ENCODE assay signal across 15 cellular contexts in the genomic region with DNA sequence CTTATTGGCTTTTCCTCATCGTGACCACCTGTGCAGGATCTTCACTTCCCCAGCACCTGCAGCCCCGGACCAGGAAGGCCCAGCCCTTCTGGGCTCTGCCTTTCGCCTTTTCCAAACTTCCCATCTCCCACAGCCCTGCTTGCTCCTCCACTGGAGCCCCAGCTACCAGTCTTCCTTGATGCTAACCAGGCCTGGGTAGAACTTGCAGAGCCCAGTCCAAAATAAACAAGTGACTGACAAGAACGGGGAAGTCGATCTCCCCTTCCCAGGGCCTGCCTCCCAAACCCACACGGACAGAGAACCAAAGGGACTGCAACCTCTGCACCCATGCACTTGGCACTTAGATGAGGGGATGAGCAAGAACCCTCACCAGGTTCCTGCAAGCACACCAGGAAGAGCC.
"Had no signal": no experiment of that assay in that cellular context is flagged by ENCODE, and none has a peak within 500 bp of the region (broad histone marks: within the 10 kb centered on the region; RNA-seq: fewer than 3 reads in every experiment).

No MANE protein-coding gene starts in this region.

- H3K36me3 Mint-ChIP-seq: natural killer cell, neural progenitor cell had no signal

- DNase-seq: colonic mucosa; effector CD4-positive, alpha-beta T cell; endodermal cell; foreskin melanocyte; heart left ventricle; hippocampal formation; mucosa of descending colon; natural killer cell; nucleus accumbens; pancreas; right cardiac atrium; stimulated activated CD4-positive, alpha-beta T cell treated with anti-CD3 and anti-CD28 coated beads, Interleukin-2, amount 100 ng/mL, for 48 hours; trophoblast cell had no signal

- H3K9ac ChIP-seq: neural progenitor cell had no signal

- H3K4me3 ChIP-seq: colonic mucosa, heart left ventricle, mucosa of descending colon, neural progenitor cell, pancreas, smooth muscle cell had no signal

- H3K4me1 Mint-ChIP-seq: natural killer cell, neural progenitor cell had no signal

- ATAC-seq: heart left ventricle, natural killer cell, pancreas, right cardiac atrium had no signal

- H3K4me1 ChIP-seq: colonic mucosa, heart left ventricle, neural progenitor cell, pancreas had no signal

- H3K4me2 ChIP-seq: neural progenitor cell, smooth muscle cell had no signal

- H3K27ac Mint-ChIP-seq: endodermal cell, natural killer cell, neural progenitor cell had no signal

- H3K4me3 Mint-ChIP-seq: endodermal cell, natural killer cell, neural progenitor cell had no signal

- H3K36me3 ChIP-seq: colonic mucosa, heart left ventricle, neural progenitor cell, pancreas had no signal

- H3K9me3 ChIP-seq: colonic mucosa, mucosa of descending colon, pancreas had no signal

- H3K27ac ChIP-seq: colonic mucosa, heart left ventricle, neural progenitor cell, pancreas had no signal

- H3K9me3 Mint-ChIP-seq: natural killer cell had no signal

- H3K27me3 ChIP-seq: colonic mucosa, neural progenitor cell, pancreas had no signal

- H2AFZ ChIP-seq: neural progenitor cell had no signal
